Comparison of ENCODE assay signal across 8 cellular contexts in the genomic region with DNA sequence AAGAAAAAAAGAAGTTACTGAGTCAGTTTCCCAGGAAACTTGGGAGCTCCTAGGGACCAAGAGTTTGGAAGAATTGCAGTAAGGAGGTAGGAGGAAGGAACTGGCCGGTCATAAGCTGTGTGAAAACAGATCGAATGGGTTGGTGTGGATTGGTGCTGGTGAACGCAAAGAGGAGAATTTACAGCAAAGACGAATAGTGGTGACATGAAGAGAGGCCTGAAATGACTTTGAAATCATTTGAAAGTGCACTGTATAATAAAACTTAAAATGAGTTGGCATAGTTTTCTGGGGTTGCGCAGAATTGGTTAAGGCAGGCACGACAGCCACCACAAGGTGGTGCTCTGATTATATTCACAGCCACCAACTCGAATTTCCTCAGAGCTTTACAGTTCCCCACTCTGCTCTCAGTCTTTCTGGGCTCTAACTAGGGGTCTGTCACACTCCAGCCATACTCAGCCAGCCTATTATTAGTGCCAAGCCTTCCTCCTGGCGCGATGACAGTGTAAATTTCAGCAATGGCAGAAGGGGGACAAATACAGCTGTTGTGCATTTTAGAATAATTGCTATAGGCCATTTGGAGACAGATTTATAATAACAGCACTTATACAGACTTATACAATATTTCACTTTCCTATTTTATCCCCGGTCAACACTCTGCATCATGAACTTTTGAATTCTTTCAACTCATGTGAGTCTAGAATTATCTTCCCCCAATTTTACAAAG. TPM values are rescaled to one million over a fixed set of nuclear protein-coding genes. Genes with fewer than 3 reads are reported as not detected.
A peak's percentile ranks its signal among the peaks of the same experiment; 100 is the strongest.
DNase-seq lines count a peak whose midpoint lies in the region; ATAC-seq lines count a peak whose summit lies in the region.

No MANE protein-coding gene starts in this region.

- H3K9me3 Mint-ChIP-seq in CD4-positive, alpha-beta memory T cell: no peaks in the 10 kb centered on the region
- no peaks in the 10 kb centered on the region for H3K9me3 Mint-ChIP-seq in activated T-cell treated with anti-CD3 and anti-CD28 coated beads, Interleukin-2, amount 50 U/mL, for 72 hours

- H3K4me3 Mint-ChIP-seq in CD4-positive, alpha-beta memory T cell: no peak overlapping the region
- H3K4me3 Mint-ChIP-seq in activated T-cell treated with anti-CD3 and anti-CD28 coated beads, Interleukin-2, amount 50 U/mL, for 72 hours: no peak overlapping the region

- CTCF ChIA-PET in CD4-positive, alpha-beta memory T cell (lab: Charles Lee; ENCODE audit: partially characterized antibody): interaction anchor here (0.6 to 11.9 kb wide), 25 partner anchors 10 to 590 kb away, joined by 3 to 315 read pairs (median 4); a partner anchor contains a TSS

- peak in 3 of 5 donors; percentile 26 to 42 (median 39) for DNase-seq in CD4-positive, alpha-beta memory T cell
- DNase-seq in NCI-H524 treated with DMSO at 0.1 percent for 48 hours (lab: John Stamatoyannopoulos, UW) (peak; percentile 19), glomerular visceral epithelial cell (ENCODE audit: extremely low spot score) (peak; percentile 21), posterior cingulate gyrus (peak in 6 of 10 donors; percentile 25 to 90 (median 36)), middle frontal gyrus (ENCODE audit: extremely low spot score, low spot score) (no peak)
- DNase-seq in activated T-cell treated with anti-CD3 and anti-CD28 coated beads, Interleukin-2, amount 50 U/mL, for 72 hours: peak; percentile 10 to 38

- no peaks in the 10 kb centered on the region for H3K9me3 ChIP-seq in CD4-positive, alpha-beta memory T cell (ENCODE audit: control insufficient read depth in 1 of 2, low read length in 2 of 2)

- H3K27me3 Mint-ChIP-seq in CD4-positive, alpha-beta memory T cell: peaks cover 0 to 1% of the 10 kb centered on the region in 2 donors
- no peaks in the 10 kb centered on the region for H3K27me3 Mint-ChIP-seq in activated T-cell treated with anti-CD3 and anti-CD28 coated beads, Interleukin-2, amount 50 U/mL, for 72 hours (ENCODE audit: low read depth)

- peaks cover 0 to 2% (median 0%) of the 10 kb centered on the region in 4 donors for H3K4me1 Mint-ChIP-seq in CD4-positive, alpha-beta memory T cell
- H3K4me1 Mint-ChIP-seq in activated T-cell treated with anti-CD3 and anti-CD28 coated beads, Interleukin-2, amount 50 U/mL, for 72 hours (ENCODE audit: low read depth): peaks cover 7% of the 10 kb centered on the region

- no peaks in the 10 kb centered on the region for H3K27me3 ChIP-seq in CD4-positive, alpha-beta memory T cell (ENCODE audit: insufficient read depth, low read length)

- no peaks in the 10 kb centered on the region for H3K4me1 ChIP-seq in CD4-positive, alpha-beta memory T cell (ENCODE audit: insufficient read depth, low read length)

- H3K27ac ChIP-seq in CD4-positive, alpha-beta memory T cell (ENCODE audit: low read depth, low read length): no peak overlapping the region

- H3K27ac Mint-ChIP-seq in CD4-positive, alpha-beta memory T cell: no peak overlapping the region
- H3K27ac Mint-ChIP-seq in activated T-cell treated with anti-CD3 and anti-CD28 coated beads, Interleukin-2, amount 50 U/mL, for 72 hours: no peak overlapping the region

- no peaks in the 10 kb centered on the region for H3K36me3 Mint-ChIP-seq in CD4-positive, alpha-beta memory T cell
- H3K36me3 Mint-ChIP-seq in activated T-cell treated with anti-CD3 and anti-CD28 coated beads, Interleukin-2, amount 50 U/mL, for 72 hours (ENCODE audit: insufficient read depth in 2 of 2): no peaks in the 10 kb centered on the region

- intact Hi-C loops in CD4-positive, alpha-beta memory T cell (cut with micrococcal nuclease): loop anchor here (1.0 to 5.0 kb wide), 4 partner anchors 96 to 365 kb away; no protein-coding TSS in a partner anchor
- intact Hi-C loops in posterior cingulate gyrus (cut with DNase I): loop anchor here (1.0 to 5.0 kb wide), 3 partner anchors 61 to 365 kb away; no protein-coding TSS in a partner anchor

- no peak overlapping the region for H3K4me3 ChIP-seq in CD4-positive, alpha-beta memory T cell (ENCODE audit: low read length in 2 of 2)

- no peaks in the 10 kb centered on the region for H3K36me3 ChIP-seq in CD4-positive, alpha-beta memory T cell (ENCODE audit: insufficient read depth, low read length)

- ATAC-seq in GM21515 (IDR thresholded peaks at IDR 0.05; ENCODE audit: unreplicated experiment) (peak; percentile 52), HG02610 (IDR thresholded peaks at IDR 0.05; ENCODE audit: unreplicated experiment) (no peak)
- ATAC-seq in activated T-cell treated with anti-CD3 and anti-CD28 coated beads, Interleukin-2, amount 50 U/mL, for 72 hours (replicated peaks in 1 of 2): peak; percentile 60

- POLR2A ChIA-PET in CD4-positive, alpha-beta memory T cell (lab: Charles Lee; ENCODE audit: partially characterized antibody): interaction anchor here (1.3 to 2.1 kb wide), 2 partner anchors 364 to 367 kb away, joined by 4 to 8 read pairs; no protein-coding TSS in a partner anchor

RNA-seq across cellular contexts. Expression of a gene that starts 8.3 kb away (rescaled TPM):
- total RNA-seq in CD4-positive, alpha-beta memory T cell: not detected
- polyA plus RNA-seq in CD4-positive, alpha-beta memory T cell: not detected
- not detected for total RNA-seq in activated T-cell treated with anti-CD3 and anti-CD28 coated beads, Interleukin-2, amount 50 U/mL, for 72 hours

RNA-seq across cellular contexts. Expression of a gene that starts 20.9 kb away (rescaled TPM):
- total RNA-seq in CD4-positive, alpha-beta memory T cell: 10 to 100 TPM; 17.2 to 17.3 TPM
- 10 to 100 TPM; 19.3 to 22.4 TPM for polyA plus RNA-seq in CD4-positive, alpha-beta memory T cell
- total RNA-seq in activated T-cell treated with anti-CD3 and anti-CD28 coated beads, Interleukin-2, amount 50 U/mL, for 72 hours: 10 to 100 TPM; 42.6 to 43.5 TPM
